Comparison of ENCODE assay signal across 1 cellular context in genomic region chr12:67630373-67631088, GRCh38.
TF ChIP-seq lines count a peak whose summit lies in the region.

No MANE protein-coding gene starts in this region.

TF ChIP-seq in K562, 482 proteins besides CTCF, POLR2A, EP300 and RAD21 (continued from another document):
- TF ChIP-seq FOXM1 (IDR thresholded peaks at IDR 0.05; ENCODE audit: low read depth) (no peak), FOXM1 (CRISPR knock-in tag; IDR thresholded peaks at IDR 0.05; ENCODE audit: low read depth) (no peak), MTA1 (IDR thresholded peaks at IDR 0.05; ENCODE audit: borderline replicate concordance) (no peak), ZNF766 (CRISPR knock-in tag; conservative IDR thresholded peaks at IDR 0.05) (no peak), ETV6 (IDR thresholded peaks at IDR 0.05; ENCODE audit: borderline replicate concordance in 1 of 2, low read depth in 2 of 2, low read length in 1 of 2) (0 out of 4 replicates have a peak, but pooled peaks of 1 of the 2 experiments have one; percentile 52), ETV6 (CRISPR knock-in tag; IDR thresholded peaks at IDR 0.05; ENCODE audit: borderline replicate concordance) (no peak), HNRNPL (IDR thresholded peaks at IDR 0.05; ENCODE audit: low read depth, low read length) (no peak), ZNF561 (CRISPR knock-in tag; conservative IDR thresholded peaks at IDR 0.05) (no peak), MCM3 (IDR thresholded peaks at IDR 0.05) (no peak), ZNF589 (CRISPR knock-in tag; IDR thresholded peaks at IDR 0.05; ENCODE audit: low read depth) (peak; percentile 51; the same call in 1 of the 2 replicates), PCBP1 (IDR thresholded peaks at IDR 0.05; ENCODE audit: low read depth, low read length, poor library complexity, severe bottlenecking) (no peak), PTTG1 (tag; IDR thresholded peaks at IDR 0.05; ENCODE audit: low read depth) (no peak), ILF3 (IDR thresholded peaks at IDR 0.05; ENCODE audit: borderline replicate concordance) (no peak), ZNF316 (IDR thresholded peaks at IDR 0.05) (no peak), PHF20 (IDR thresholded peaks at IDR 0.05; ENCODE audit: partially characterized antibody) (no peak), HLTF (IDR thresholded peaks at IDR 0.05) (no peak), ZNF263 (CRISPR knock-in tag; IDR thresholded peaks at IDR 0.05; ENCODE audit: borderline replicate concordance) (no peak), SREBF1 (IDR thresholded peaks at IDR 0.05; ENCODE audit: borderline replicate concordance, low read depth, low read length) (no peak), YY1 (IDR thresholded peaks at IDR 0.05; ENCODE audit: borderline replicate concordance in 1 of 3, control insufficient read depth in 1 of 3, extremely low read depth in 1 of 3, insufficient read depth in 3 of 3, insufficient read length in 1 of 3, insufficient replicate concordance in 2 of 3, low read depth in 1 of 3, low read length in 2 of 3) (no peak), NR2C2 (CRISPR knock-in tag; IDR thresholded peaks at IDR 0.05) (no peak), NR2C2 (tag; IDR thresholded peaks at IDR 0.05) (peak; percentile 30; the same call in 1 of the 2 replicates), EHMT2 (IDR thresholded peaks at IDR 0.05) (no peak), ZBTB7A (IDR thresholded peaks at IDR 0.05; ENCODE audit: borderline replicate concordance, control insufficient read depth, low read depth, low read length) (no peak), SPI1 (IDR thresholded peaks at IDR 0.05; ENCODE audit: borderline replicate concordance, low read depth, low read length) (peak; percentile 95), THRB (CRISPR knock-in tag; conservative IDR thresholded peaks at IDR 0.05) (no peak), NFYB (IDR thresholded peaks at IDR 0.05; ENCODE audit: extremely low read depth, insufficient read length) (no peak), KAT8 (IDR thresholded peaks at IDR 0.05; ENCODE audit: low read depth) (no peak), GABPA (tag; conservative IDR thresholded peaks at IDR 0.05; ENCODE audit: low read depth) (peak; percentile 78), TRIM28 (IDR thresholded peaks at IDR 0.05) (no peak), SAFB2 (IDR thresholded peaks at IDR 0.05; ENCODE audit: borderline replicate concordance, low read depth, low read length, severe bottlenecking) (no peak), TEAD4 (IDR thresholded peaks at IDR 0.05; ENCODE audit: low read length) (no peak), TEAD4 (CRISPR knock-in tag; IDR thresholded peaks at IDR 0.05; ENCODE audit: borderline replicate concordance) (no peak), ARID3B (CRISPR knock-in tag; IDR thresholded peaks at IDR 0.05; ENCODE audit: borderline replicate concordance) (no peak), EGR1 (conservative IDR thresholded peaks at IDR 0.05) (no peak), NKRF (IDR thresholded peaks at IDR 0.05; ENCODE audit: borderline replicate concordance) (no peak), YBX1 (IDR thresholded peaks at IDR 0.05) (no peak), CTCFL (IDR thresholded peaks at IDR 0.05; ENCODE audit: borderline replicate concordance, insufficient read depth, low read depth, low read length, poor library complexity, severe bottlenecking) (no peak), ZNF764 (CRISPR knock-in tag; IDR thresholded peaks at IDR 0.05; ENCODE audit: low read depth) (no peak)
- TF ChIP-seq, protein P1, sequence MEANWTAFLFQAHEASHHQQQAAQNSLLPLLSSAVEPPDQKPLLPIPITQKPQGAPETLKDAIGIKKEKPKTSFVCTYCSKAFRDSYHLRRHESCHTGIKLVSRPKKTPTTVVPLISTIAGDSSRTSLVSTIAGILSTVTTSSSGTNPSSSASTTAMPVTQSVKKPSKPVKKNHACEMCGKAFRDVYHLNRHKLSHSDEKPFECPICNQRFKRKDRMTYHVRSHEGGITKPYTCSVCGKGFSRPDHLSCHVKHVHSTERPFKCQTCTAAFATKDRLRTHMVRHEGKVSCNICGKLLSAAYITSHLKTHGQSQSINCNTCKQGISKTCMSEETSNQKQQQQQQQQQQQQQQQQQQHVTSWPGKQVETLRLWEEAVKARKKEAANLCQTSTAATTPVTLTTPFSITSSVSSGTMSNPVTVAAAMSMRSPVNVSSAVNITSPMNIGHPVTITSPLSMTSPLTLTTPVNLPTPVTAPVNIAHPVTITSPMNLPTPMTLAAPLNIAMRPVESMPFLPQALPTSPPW (CRISPR knock-in tag; IDR thresholded peaks at IDR 0.05) = peak; percentile 73
- TF ChIP-seq, protein P2, sequence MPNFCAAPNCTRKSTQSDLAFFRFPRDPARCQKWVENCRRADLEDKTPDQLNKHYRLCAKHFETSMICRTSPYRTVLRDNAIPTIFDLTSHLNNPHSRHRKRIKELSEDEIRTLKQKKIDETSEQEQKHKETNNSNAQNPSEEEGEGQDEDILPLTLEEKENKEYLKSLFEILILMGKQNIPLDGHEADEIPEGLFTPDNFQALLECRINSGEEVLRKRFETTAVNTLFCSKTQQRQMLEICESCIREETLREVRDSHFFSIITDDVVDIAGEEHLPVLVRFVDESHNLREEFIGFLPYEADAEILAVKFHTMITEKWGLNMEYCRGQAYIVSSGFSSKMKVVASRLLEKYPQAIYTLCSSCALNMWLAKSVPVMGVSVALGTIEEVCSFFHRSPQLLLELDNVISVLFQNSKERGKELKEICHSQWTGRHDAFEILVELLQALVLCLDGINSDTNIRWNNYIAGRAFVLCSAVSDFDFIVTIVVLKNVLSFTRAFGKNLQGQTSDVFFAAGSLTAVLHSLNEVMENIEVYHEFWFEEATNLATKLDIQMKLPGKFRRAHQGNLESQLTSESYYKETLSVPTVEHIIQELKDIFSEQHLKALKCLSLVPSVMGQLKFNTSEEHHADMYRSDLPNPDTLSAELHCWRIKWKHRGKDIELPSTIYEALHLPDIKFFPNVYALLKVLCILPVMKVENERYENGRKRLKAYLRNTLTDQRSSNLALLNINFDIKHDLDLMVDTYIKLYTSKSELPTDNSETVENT (CRISPR knock-in tag; IDR thresholded peaks at IDR 0.05) = no peak
